8 cellular contexts compared by ENCODE assay signal in the genomic region with DNA sequence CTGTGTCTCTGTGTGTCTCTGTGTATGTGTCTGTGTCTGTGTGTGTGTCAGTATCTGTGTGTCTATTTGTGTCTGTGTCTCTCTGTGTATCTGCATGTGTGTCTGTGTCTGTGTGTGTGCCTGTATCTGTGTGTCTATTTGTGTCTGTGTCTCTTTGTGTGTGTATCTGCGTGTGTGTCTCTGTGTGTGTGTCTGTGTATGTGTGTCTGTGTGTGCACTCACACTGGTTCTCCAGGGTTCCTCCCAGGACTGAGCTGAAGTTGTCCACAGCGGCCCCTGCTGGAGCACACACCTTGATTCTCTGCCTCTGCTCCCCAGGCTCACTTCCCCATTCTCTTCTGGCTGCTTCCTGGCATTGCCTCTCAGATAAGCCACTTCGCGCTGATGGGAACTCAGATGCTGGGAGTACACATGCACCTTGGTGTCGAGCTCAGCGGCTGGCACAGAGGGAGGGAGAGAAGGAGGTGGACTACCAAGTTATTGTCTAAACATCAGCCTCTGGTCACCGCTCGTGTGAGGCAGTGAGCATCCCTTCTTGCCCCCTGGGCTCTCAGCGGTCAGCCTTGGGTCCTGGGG.
DNase-seq lines count a peak whose midpoint lies in the region; ATAC-seq and TF ChIP-seq lines count a peak whose summit lies in the region.

No MANE protein-coding gene starts in this region.

- H3K4me1 Mint-ChIP-seq in naive B cell = peaks cover 14 to 27% (median 19%) of the 10 kb centered on the region in 3 donors

- no peak overlapping the region for H3K4me2 ChIP-seq in DOHH2 (ENCODE audit: low read length)

- H3K27me3 Mint-ChIP-seq in naive B cell = peaks cover 19 to 49% (median 38%) of the 10 kb centered on the region in 3 donors

- peak overlapping the region in 2 of 8 donors; percentile 27 to 44 for H3K4me3 Mint-ChIP-seq in naive B cell

- no peaks in the 10 kb centered on the region for H4K20me1 ChIP-seq in DOHH2 (ENCODE audit: control insufficient read depth, insufficient read depth, low read depth, low read length)

- no peaks in the 10 kb centered on the region for H3K36me3 ChIP-seq in DOHH2 (ENCODE audit: control insufficient read depth, low read length)

- peak overlapping the region in 1 of 6 donors; percentile 6 for H3K27ac Mint-ChIP-seq in naive B cell

- H3K27me3 ChIP-seq in DOHH2 (ENCODE audit: control insufficient read depth, low read length) = no peaks in the 10 kb centered on the region; the same call in 1 of the 2 replicates

- H3K9me2 ChIP-seq in DOHH2 (replicated peaks; ENCODE audit: control insufficient read depth, low read length) = no peaks in the 10 kb centered on the region

- peak; percentile 40 for DNase-seq in SIG-M5 (lab: John Stamatoyannopoulos, UW)
- no peak for DNase-seq in epithelial cell of proximal tubule (ENCODE audit: low read depth)
- DNase-seq in naive B cell = peak; percentile 15
- DNase-seq in RKO (ENCODE audit: low spot score) = no peak
- DNase-seq in stimulated activated naive CD4-positive, alpha-beta T cell (lab: John Stamatoyannopoulos, UW) = no peak

- no peaks in the 10 kb centered on the region for H3K9me3 ChIP-seq in DOHH2 (ENCODE audit: control insufficient read depth, insufficient read depth, low read length)

- no peaks in the 10 kb centered on the region for H3K79me2 ChIP-seq in DOHH2 (ENCODE audit: control insufficient read depth, low read length)

- H3K9me3 Mint-ChIP-seq in naive B cell = peaks cover 0 to 9% (median 0%) of the 10 kb centered on the region in 7 donors

- H3K36me3 Mint-ChIP-seq in naive B cell = no peaks in the 10 kb centered on the region

- H3F3A ChIP-seq in DOHH2 (ENCODE audit: control insufficient read depth, insufficient read depth) = no peaks in the 10 kb centered on the region

- H3K27ac ChIP-seq in DOHH2 (ENCODE audit: low read depth, low read length) = no peak overlapping the region

- peak; percentile 61 for TF ChIP-seq CTCF in DOHH2 (IDR thresholded peaks at IDR 0.05; ENCODE audit: low read depth, low read length, poor library complexity, severe bottlenecking)
- peak; percentile 68 for TF ChIP-seq CTCF in epithelial cell of proximal tubule (conservative IDR thresholded peaks at IDR 0.05; ENCODE audit: low read depth, low read length)

- ATAC-seq in GM19372 (IDR thresholded peaks at IDR 0.05; ENCODE audit: low read depth, unreplicated experiment) (peak; percentile 83), HG03354 (IDR thresholded peaks at IDR 0.05; ENCODE audit: poor library complexity, severe bottlenecking, unreplicated experiment) (peak; percentile 88), naive B cell (ENCODE audit: low read depth in 2 of 2) (peak; percentile 61 to 86)

- peaks cover 11% of the 10 kb centered on the region for H3K4me1 ChIP-seq in DOHH2 (ENCODE audit: control insufficient read depth, low read length)

- H3K4me3 ChIP-seq in DOHH2 (ENCODE audit: low read length) = no peak overlapping the region
- H3K4me3 ChIP-seq in epithelial cell of proximal tubule (ENCODE audit: low read depth, low read length) = no peak overlapping the region

Comparison
In these comparisons a context has a peak if more than half of its experiments do, and no peak if none do; other contexts are left out.
1. DNase-seq: peak in SIG-M5 (single experiment) and naive B cell (single experiment); none in epithelial cell of proximal tubule (single experiment), RKO (single experiment) and stimulated activated naive CD4-positive, alpha-beta T cell (0 of 6).
2. Peak in every context shown above with its lines, with median percentiles within 50 percentile points of each other: ATAC-seq.